16 cellular contexts compared by ENCODE assay signal in genomic region chr6:71967436-71967835, GRCh38.
DNase-seq lines count a peak whose midpoint lies in the region; ATAC-seq and TF ChIP-seq lines count a peak whose summit lies in the region.
"Had no signal": no experiment of that assay in that cellular context is flagged by ENCODE, and none has a peak within 500 bp of the region (broad histone marks: within the 10 kb centered on the region; RNA-seq: fewer than 3 reads in every experiment).

No MANE protein-coding gene starts in this region.

- CTCF ChIA-PET in AG04449 (lab: Yijun Ruan, JAX) = no interaction called here

- ATAC-seq in GM18867 (IDR thresholded peaks at IDR 0.05; ENCODE audit: unreplicated experiment) (peak; percentile 54), foreskin keratinocyte (no peak)
- ATAC-seq in stimulated activated naive B cell treated with anti-CD40 and anti-IgM and Interleukin-4, amounts not matched to agents 10 μg/mL and 1 μg/mL and 100 μg/mL, for 72 hours (replicated peaks) = no peak

- H3K4me1 ChIP-seq in foreskin keratinocyte = no peaks in the 10 kb centered on the region
- H3K4me1 ChIP-seq: ascending aorta, HAP-1, left ventricle myocardium inferior had no signal

- no peak overlapping the region for H3K4me3 ChIP-seq in AG04449 (ENCODE audit: low read depth, low read length)
- no peak overlapping the region for H3K4me3 ChIP-seq in dorsolateral prefrontal cortex
- H3K4me3 ChIP-seq: ascending aorta, HAP-1, left ventricle myocardium inferior had no signal

- H3K27ac Mint-ChIP-seq in stimulated activated naive B cell treated with anti-CD40 and anti-IgM and Interleukin-4, amounts not matched to agents 10 μg/mL and 1 μg/mL and 100 μg/mL, for 72 hours = no peak overlapping the region
- H3K27ac Mint-ChIP-seq: activated CD4-positive, alpha-beta memory T cell treated with anti-CD3 and anti-CD28 coated beads for 36 hours had no signal

- no peak overlapping the region for H3K4me3 Mint-ChIP-seq in stimulated activated naive B cell treated with anti-CD40 and anti-IgM and Interleukin-4, amounts not matched to agents 10 μg/mL and 1 μg/mL and 100 μg/mL, for 72 hours
- H3K4me3 Mint-ChIP-seq: activated CD4-positive, alpha-beta memory T cell treated with anti-CD3 and anti-CD28 coated beads for 36 hours had no signal

- H3K27me3 ChIP-seq in foreskin keratinocyte = no peaks in the 10 kb centered on the region
- H3K27me3 ChIP-seq in dorsolateral prefrontal cortex = no peaks in the 10 kb centered on the region
- H3K27me3 ChIP-seq: ascending aorta had no signal

- POLR2A ChIA-PET in AG04449 (lab: Yijun Ruan, JAX) = no interaction called here

- H3K27ac ChIP-seq in foreskin keratinocyte = no peak overlapping the region
- no peak overlapping the region for H3K27ac ChIP-seq in dorsolateral prefrontal cortex
- H3K27ac ChIP-seq: ascending aorta, left ventricle myocardium inferior had no signal

- H3K4me1 Mint-ChIP-seq in stimulated activated naive B cell treated with anti-CD40 and anti-IgM and Interleukin-4, amounts not matched to agents 10 μg/mL and 1 μg/mL and 100 μg/mL, for 72 hours = no peaks in the 10 kb centered on the region

- intact Hi-C loops in dorsolateral prefrontal cortex (cut with DNase I) = no loop called here

- no peak for TF ChIP-seq CTCF in AG04449 (IDR thresholded peaks at IDR 0.05; ENCODE audit: insufficient read depth, low read length, missing control alignments)
- no peak for TF ChIP-seq CTCF in foreskin keratinocyte (conservative IDR thresholded peaks at IDR 0.05)
- no peak for TF ChIP-seq CTCF in dorsolateral prefrontal cortex (IDR thresholded peaks at IDR 0.05 in 54 of 56, conservative IDR thresholded peaks at IDR 0.05 in 2 of 56; ENCODE audit: low read depth in 1 of 56, partially characterized antibody in 56 of 56)

- no peaks in the 10 kb centered on the region for H3K36me3 Mint-ChIP-seq in stimulated activated naive B cell treated with anti-CD40 and anti-IgM and Interleukin-4, amounts not matched to agents 10 μg/mL and 1 μg/mL and 100 μg/mL, for 72 hours
- H3K36me3 Mint-ChIP-seq: activated CD4-positive, alpha-beta memory T cell treated with anti-CD3 and anti-CD28 coated beads for 36 hours had no signal

- DNase-seq in AG04449 (ENCODE audit: low read depth, low spot score) = peak; percentile 7
- peak; percentile 30 for DNase-seq in NCI-H226
- DNase-seq in foreskin keratinocyte = peak; percentile 4 to 7
- DNase-seq in stimulated activated naive CD4-positive, alpha-beta T cell treated with Interleukin-2 at 50 U/mL for 16 hours (lab: John Stamatoyannopoulos, UW) = no peak
- no peak for DNase-seq in dorsolateral prefrontal cortex
- no peak for DNase-seq in medulla oblongata (ENCODE audit: extremely low spot score)
- no peak for DNase-seq in stimulated activated naive B cell treated with anti-CD40 and anti-IgM and Interleukin-4, amounts not matched to agents 10 μg/mL and 1 μg/mL and 100 μg/mL, for 72 hours
- DNase-seq: activated CD4-positive, alpha-beta memory T cell treated with anti-CD3 and anti-CD28 coated beads for 36 hours; Kasumi-1; left ventricle myocardium inferior; NCI-H1694; NCI-H446 treated with DMSO at 0.1 percent for 48 hours; posterior cingulate gyrus had no signal

- no peaks in the 10 kb centered on the region for H3K27me3 Mint-ChIP-seq in stimulated activated naive B cell treated with anti-CD40 and anti-IgM and Interleukin-4, amounts not matched to agents 10 μg/mL and 1 μg/mL and 100 μg/mL, for 72 hours
- H3K27me3 Mint-ChIP-seq: activated CD4-positive, alpha-beta memory T cell treated with anti-CD3 and anti-CD28 coated beads for 36 hours had no signal

- peaks cover 0 to 4% of the 10 kb centered on the region in 2 donors for H3K9me3 Mint-ChIP-seq in stimulated activated naive B cell treated with anti-CD40 and anti-IgM and Interleukin-4, amounts not matched to agents 10 μg/mL and 1 μg/mL and 100 μg/mL, for 72 hours

Comparison
In these comparisons a context has a peak if more than half of its experiments do, and no peak if none do; other contexts are left out.
1. DNase-seq: peak in AG04449 (single experiment), NCI-H226 (single experiment) and foreskin keratinocyte (2 of 2); none in stimulated activated naive CD4-positive, alpha-beta T cell treated with Interleukin-2 at 50 U/mL for 16 hours (single experiment), dorsolateral prefrontal cortex (0 of 10), medulla oblongata (single experiment) and stimulated activated naive B cell treated with anti-CD40 and anti-IgM and Interleukin-4, amounts not matched to agents 10 μg/mL and 1 μg/mL and 100 μg/mL, for 72 hours (single experiment).